8 cellular contexts compared by ENCODE assay signal in the genomic region with DNA sequence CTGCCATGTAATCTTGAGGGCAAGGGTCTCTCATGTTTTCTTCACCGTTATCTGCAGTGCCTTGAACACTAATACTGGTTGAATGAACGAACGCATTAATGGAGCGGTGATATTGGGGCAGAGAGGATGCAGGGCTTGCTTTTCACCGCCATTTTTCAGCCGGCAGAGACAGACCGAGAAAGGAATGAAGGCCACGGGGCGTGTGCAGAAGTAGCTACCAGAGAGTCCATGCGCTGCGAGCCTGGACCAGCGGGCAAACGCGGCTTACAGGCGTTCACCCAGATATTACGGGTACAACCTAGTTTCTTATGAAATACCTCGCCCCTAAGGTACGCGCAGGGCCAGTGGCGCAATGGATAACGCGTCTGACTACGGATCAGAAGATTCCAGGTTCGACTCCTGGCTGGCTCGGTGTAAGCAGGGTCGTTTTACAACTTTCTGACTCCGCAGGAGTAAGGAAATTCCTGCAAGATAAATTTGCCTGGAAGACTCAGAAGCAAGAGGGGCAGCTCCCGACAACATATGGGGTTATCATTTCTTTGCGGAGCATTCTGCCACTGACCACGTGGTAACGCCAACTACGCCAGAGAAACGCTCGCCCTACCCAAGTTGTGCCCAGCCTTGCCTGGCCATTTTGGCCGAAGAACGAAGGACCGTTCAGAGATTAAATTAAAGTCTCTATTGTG. TPM values are rescaled to one million over a fixed set of nuclear protein-coding genes. Genes with fewer than 3 reads are reported as not detected.
DNase-seq lines count a peak whose midpoint lies in the region; ATAC-seq and TF ChIP-seq lines count a peak whose summit lies in the region.

No MANE protein-coding gene starts in this region.

- H3K4me1 ChIP-seq in Karpas-422 (ENCODE audit: low read length) (peaks cover 51% of the 10 kb centered on the region), Peyer's patch (peaks cover 0 to 27% (median 4%) of the 10 kb centered on the region in 4 donors)

- no peaks in the 10 kb centered on the region for H3K9me2 ChIP-seq in Karpas-422 (replicated peaks; ENCODE audit: insufficient read depth, low read length)

- ATAC-seq in GM21825 (IDR thresholded peaks at IDR 0.05; ENCODE audit: unreplicated experiment) (peak; percentile 40), natural killer cell (peak; percentile 69 to 84 (median 73))
- peak; percentile 75 to 78 for ATAC-seq in stimulated activated naive B cell treated with anti-CD40 and anti-IgM and Interleukin-4, amounts not matched to agents 10 μg/mL and 1 μg/mL and 100 μg/mL, for 72 hours (replicated peaks)

- peaks cover 61% of the 10 kb centered on the region for H3K4me1 Mint-ChIP-seq in activated T-helper 1 cell treated with anti-CD3 and anti-CD28 coated beads, Interleukin-12 subunit alpha, Interleukin-12 subunit beta, Interleukin-2, Interleukin-4 antibody, amounts not matched to agents 30 ng/mL and 10 ng/mL and 1 ng/mL, durations not matched to agents 14 hours and 24 hours and 36 hours (ENCODE audit: low read depth)
- peaks cover 67 to 68% of the 10 kb centered on the region in 2 donors for H3K4me1 Mint-ChIP-seq in natural killer cell
- H3K4me1 Mint-ChIP-seq in stimulated activated naive B cell treated with anti-CD40 and anti-IgM and Interleukin-4, amounts not matched to agents 10 μg/mL and 1 μg/mL and 100 μg/mL, for 72 hours: peaks cover 33 to 62% of the 10 kb centered on the region in 2 donors

- H3K27ac ChIP-seq in Karpas-422 (ENCODE audit: low read length) (peak overlapping the region; percentile 91), Peyer's patch (peak overlapping the region; percentile 88 to 96 (median 91))

- peak; percentile 86 for DNase-seq in DMS153 treated with DMSO at 0.1 percent for 48 hours (lab: John Stamatoyannopoulos, UW; ENCODE audit: unreplicated experiment)
- peak; percentile 98 for DNase-seq in Karpas-422
- peak; percentile 86 to 96 (median 92) for DNase-seq in Peyer's patch
- DNase-seq in activated T-helper 1 cell treated with anti-CD3 and anti-CD28 coated beads, Interleukin-12 subunit alpha, Interleukin-12 subunit beta, Interleukin-2, Interleukin-4 antibody, amounts not matched to agents 30 ng/mL and 10 ng/mL and 1 ng/mL, durations not matched to agents 14 hours and 24 hours and 36 hours (ENCODE audit: low spot score): peak; percentile 84
- DNase-seq in fibroblast of mammary gland (ENCODE audit: low read depth): peak; percentile 96
- peak; percentile 93 for DNase-seq in natural killer cell
- DNase-seq in stimulated activated naive B cell treated with anti-CD40 and anti-IgM and Interleukin-4, amounts not matched to agents 10 μg/mL and 1 μg/mL and 100 μg/mL, for 72 hours: peak; percentile 89

- H3K36me3 ChIP-seq in Karpas-422 (ENCODE audit: insufficient read depth, low read length) (peaks cover 4% of the 10 kb centered on the region; the same call in 1 of the 2 replicates), Peyer's patch (no peaks in the 10 kb centered on the region)

- no peaks in the 10 kb centered on the region for H3K9me3 ChIP-seq in Karpas-422 (ENCODE audit: low read length)
- H3K9me3 ChIP-seq in Peyer's patch: no peaks in the 10 kb centered on the region

- intact Hi-C loops in activated T-helper 1 cell treated with anti-CD3 and anti-CD28 coated beads, Interleukin-12 subunit alpha, Interleukin-12 subunit beta, Interleukin-2, Interleukin-4 antibody, amounts not matched to agents 30 ng/mL and 10 ng/mL and 1 ng/mL, durations not matched to agents 14 hours and 24 hours and 36 hours (cut with micrococcal nuclease): loop anchor here (1.0 to 10.0 kb wide), 13 partner anchors 16 to 513 kb away; a partner anchor contains a TSS
- intact Hi-C loops in natural killer cell (cut with micrococcal nuclease): loop anchor here (1.0 to 10.0 kb wide), 9 partner anchors 16 to 1217 kb away; a partner anchor contains a TSS

- H4K20me1 ChIP-seq in Karpas-422 (ENCODE audit: insufficient read depth, low read depth, low read length): no peaks in the 10 kb centered on the region

- H2AFZ ChIP-seq in Karpas-422 (ENCODE audit: low read length): peak overlapping the region; percentile 87

- H3K36me3 Mint-ChIP-seq in activated T-helper 1 cell treated with anti-CD3 and anti-CD28 coated beads, Interleukin-12 subunit alpha, Interleukin-12 subunit beta, Interleukin-2, Interleukin-4 antibody, amounts not matched to agents 30 ng/mL and 10 ng/mL and 1 ng/mL, durations not matched to agents 14 hours and 24 hours and 36 hours (ENCODE audit: low read depth): peaks cover 7% of the 10 kb centered on the region
- peaks cover 19% of the 10 kb centered on the region for H3K36me3 Mint-ChIP-seq in natural killer cell
- H3K36me3 Mint-ChIP-seq in stimulated activated naive B cell treated with anti-CD40 and anti-IgM and Interleukin-4, amounts not matched to agents 10 μg/mL and 1 μg/mL and 100 μg/mL, for 72 hours: peaks cover 12 to 31% of the 10 kb centered on the region in 2 donors

- no peaks in the 10 kb centered on the region for H3K27me3 ChIP-seq in Karpas-422 (ENCODE audit: low read length)
- H3K27me3 ChIP-seq in Peyer's patch: no peaks in the 10 kb centered on the region

- H3K4me2 ChIP-seq in Karpas-422 (ENCODE audit: low read depth, low read length, poor library complexity, severe bottlenecking): peak overlapping the region; percentile 92

- H3K27me3 Mint-ChIP-seq in activated T-helper 1 cell treated with anti-CD3 and anti-CD28 coated beads, Interleukin-12 subunit alpha, Interleukin-12 subunit beta, Interleukin-2, Interleukin-4 antibody, amounts not matched to agents 30 ng/mL and 10 ng/mL and 1 ng/mL, durations not matched to agents 14 hours and 24 hours and 36 hours (ENCODE audit: insufficient read depth): peaks cover 3% of the 10 kb centered on the region
- peaks cover 8 to 11% of the 10 kb centered on the region in 2 donors for H3K27me3 Mint-ChIP-seq in natural killer cell (ENCODE audit: low read depth in 2 of 2)
- peaks cover 0 to 7% of the 10 kb centered on the region in 2 donors for H3K27me3 Mint-ChIP-seq in stimulated activated naive B cell treated with anti-CD40 and anti-IgM and Interleukin-4, amounts not matched to agents 10 μg/mL and 1 μg/mL and 100 μg/mL, for 72 hours

- H3K4me3 Mint-ChIP-seq in activated T-helper 1 cell treated with anti-CD3 and anti-CD28 coated beads, Interleukin-12 subunit alpha, Interleukin-12 subunit beta, Interleukin-2, Interleukin-4 antibody, amounts not matched to agents 30 ng/mL and 10 ng/mL and 1 ng/mL, durations not matched to agents 14 hours and 24 hours and 36 hours: peak overlapping the region; percentile 91
- peak overlapping the region; percentile 95 for H3K4me3 Mint-ChIP-seq in natural killer cell
- H3K4me3 Mint-ChIP-seq in stimulated activated naive B cell treated with anti-CD40 and anti-IgM and Interleukin-4, amounts not matched to agents 10 μg/mL and 1 μg/mL and 100 μg/mL, for 72 hours: peak overlapping the region; percentile 95 to 96

- TF ChIP-seq CTCF in Peyer's patch (IDR thresholded peaks at IDR 0.05): no peak
- no peak for TF ChIP-seq CTCF in fibroblast of mammary gland (conservative IDR thresholded peaks at IDR 0.05; ENCODE audit: control insufficient read depth, insufficient read depth, low read depth, low read length)
- no peak for TF ChIP-seq CTCF in natural killer cell (IDR thresholded peaks at IDR 0.05)

- H3K9ac ChIP-seq in Karpas-422 (ENCODE audit: low read length): peak overlapping the region; percentile 94

- H3K79me2 ChIP-seq in Karpas-422 (ENCODE audit: low read length): peaks cover 37% of the 10 kb centered on the region

- TF ChIP-seq POLR2A in Peyer's patch (IDR thresholded peaks at IDR 0.05): no peak

- peak overlapping the region; percentile 91 for H3K4me3 ChIP-seq in Karpas-422 (ENCODE audit: low read length)
- peak overlapping the region; percentile 58 to 84 (median 83) for H3K4me3 ChIP-seq in Peyer's patch
- peak overlapping the region; percentile 92 for H3K4me3 ChIP-seq in fibroblast of mammary gland (ENCODE audit: control insufficient read depth, low read depth, low read length)

- no peaks in the 10 kb centered on the region for H3K9me3 Mint-ChIP-seq in activated T-helper 1 cell treated with anti-CD3 and anti-CD28 coated beads, Interleukin-12 subunit alpha, Interleukin-12 subunit beta, Interleukin-2, Interleukin-4 antibody, amounts not matched to agents 30 ng/mL and 10 ng/mL and 1 ng/mL, durations not matched to agents 14 hours and 24 hours and 36 hours
- H3K9me3 Mint-ChIP-seq in natural killer cell: peaks cover 0 to 3% of the 10 kb centered on the region in 2 donors
- no peaks in the 10 kb centered on the region for H3K9me3 Mint-ChIP-seq in stimulated activated naive B cell treated with anti-CD40 and anti-IgM and Interleukin-4, amounts not matched to agents 10 μg/mL and 1 μg/mL and 100 μg/mL, for 72 hours

- peak overlapping the region; percentile 96 for H3K27ac Mint-ChIP-seq in activated T-helper 1 cell treated with anti-CD3 and anti-CD28 coated beads, Interleukin-12 subunit alpha, Interleukin-12 subunit beta, Interleukin-2, Interleukin-4 antibody, amounts not matched to agents 30 ng/mL and 10 ng/mL and 1 ng/mL, durations not matched to agents 14 hours and 24 hours and 36 hours
- peak overlapping the region; percentile 99 to 100 for H3K27ac Mint-ChIP-seq in natural killer cell
- peak overlapping the region; percentile 99 for H3K27ac Mint-ChIP-seq in stimulated activated naive B cell treated with anti-CD40 and anti-IgM and Interleukin-4, amounts not matched to agents 10 μg/mL and 1 μg/mL and 100 μg/mL, for 72 hours

RNA-seq across cellular contexts. Expression of a gene that starts 0.9 kb away (rescaled TPM):
- 57.3 and 103 TPM in 2 replicates for total RNA-seq in Karpas-422 (2014; rRNA removed; shearing (Covaris generic); ENCODE audit: low replicate concordance)
- total RNA-seq in Peyer's patch: 10 to 100 TPM; 46.1 to 74.3 (median 57.6) TPM
- total RNA-seq in activated T-helper 1 cell treated with anti-CD3 and anti-CD28 coated beads, Interleukin-12 subunit alpha, Interleukin-12 subunit beta, Interleukin-2, Interleukin-4 antibody, amounts not matched to agents 30 ng/mL and 10 ng/mL and 1 ng/mL, durations not matched to agents 14 hours and 24 hours and 36 hours: 77.6 and 86.8 TPM in 2 replicates
- 10 to 100 TPM; 55.7 to 80.6 (median 70.3) TPM for total RNA-seq in natural killer cell

RNA-seq across cellular contexts. Expression of a gene that starts 37.2 kb away (rescaled TPM):
- total RNA-seq in Karpas-422 (2014; rRNA removed; shearing (Covaris generic); ENCODE audit: low replicate concordance): 0.22 TPM in 1 of 2 replicates, not detected in the other
- total RNA-seq in Peyer's patch (not detected), natural killer cell (not detected)
- total RNA-seq in activated T-helper 1 cell treated with anti-CD3 and anti-CD28 coated beads, Interleukin-12 subunit alpha, Interleukin-12 subunit beta, Interleukin-2, Interleukin-4 antibody, amounts not matched to agents 30 ng/mL and 10 ng/mL and 1 ng/mL, durations not matched to agents 14 hours and 24 hours and 36 hours: not detected in 2 replicates

RNA-seq across cellular contexts. Expression of a gene that starts 59.5 kb away (rescaled TPM):
- 22.7 and 23.7 TPM in 2 replicates for total RNA-seq in Karpas-422 (2014; rRNA removed; shearing (Covaris generic); ENCODE audit: low replicate concordance)
- total RNA-seq in Peyer's patch: 10 to 100 TPM; 11.5 to 16.1 (median 11.8) TPM
- 32.6 and 32.9 TPM in 2 replicates for total RNA-seq in activated T-helper 1 cell treated with anti-CD3 and anti-CD28 coated beads, Interleukin-12 subunit alpha, Interleukin-12 subunit beta, Interleukin-2, Interleukin-4 antibody, amounts not matched to agents 30 ng/mL and 10 ng/mL and 1 ng/mL, durations not matched to agents 14 hours and 24 hours and 36 hours
- 10 to 100 TPM; 23.9 to 30.7 (median 29.9) TPM for total RNA-seq in natural killer cell

Comparison
In these comparisons a context has a peak if more than half of its experiments do, and no peak if none do; other contexts are left out.
1. Peak in every context shown above with its lines: DNase-seq, ATAC-seq, H3K4me3 ChIP-seq and H3K27ac ChIP-seq.